37 cellular contexts compared by ENCODE assay signal in the genomic region with DNA sequence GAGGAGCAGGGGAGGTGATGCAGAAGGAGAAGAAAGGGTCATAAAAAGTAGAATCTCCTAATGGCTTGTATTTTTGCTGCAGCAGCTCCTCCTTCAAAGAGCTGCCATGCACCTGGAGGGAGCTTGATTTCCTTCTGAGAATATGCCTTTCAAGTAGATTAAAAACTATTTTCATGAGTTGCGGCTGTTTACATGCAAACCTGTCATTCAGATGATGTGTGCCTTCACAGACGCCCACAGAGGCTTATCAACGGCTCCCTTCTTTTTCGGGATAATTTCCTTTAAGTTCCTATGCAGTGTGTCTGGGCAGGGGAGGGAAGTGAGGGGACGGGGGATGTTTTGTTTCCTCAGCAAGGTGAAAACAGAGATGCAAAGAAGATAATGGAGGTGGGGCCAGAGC. TPM values are rescaled to one million over a fixed set of nuclear protein-coding genes. Genes with fewer than 3 reads are reported as not detected.
"Had no signal": no experiment of that assay in that cellular context is flagged by ENCODE, and none has a peak within 500 bp of the region (broad histone marks: within the 10 kb centered on the region; RNA-seq: fewer than 3 reads in every experiment).

No MANE protein-coding gene starts in this region.

- H3K9me3 ChIP-seq: adrenal gland, ascending aorta, body of pancreas, breast epithelium had no signal

- H3K27ac ChIP-seq: adrenal gland, ascending aorta, body of pancreas, brain microvascular endothelial cell, breast epithelium, cardiac muscle cell had no signal

- H3K36me3 Mint-ChIP-seq: activated naive CD4-positive, alpha-beta T cell treated with anti-CD3 and anti-CD28 coated beads, Interleukin-2, amount 10 ng/mL, durations not matched to agents 7 days and 5 days; activated naive CD4-positive, alpha-beta T cell treated with anti-CD3 and anti-CD28 coated beads, Interleukin-2, amount 50 U/mL, for 24 hours; activated naive CD4-positive, alpha-beta T cell treated with anti-CD3 and anti-CD28 coated beads, Interleukin-2, amount 50 U/mL, for 72 hours; activated naive CD8-positive, alpha-beta T cell; activated naive CD8-positive, alpha-beta T cell treated with anti-CD3 and anti-CD28 coated beads for 36 hours; activated naive CD8-positive, alpha-beta T cell treated with anti-CD3 and anti-CD28 coated beads, Interleukin-2, amount 10 ng/mL, durations not matched to agents 7 days and 5 days; brain had no signal

- H3K9me3 Mint-ChIP-seq: activated naive CD4-positive, alpha-beta T cell treated with anti-CD3 and anti-CD28 coated beads for 36 hours; activated naive CD4-positive, alpha-beta T cell treated with anti-CD3 and anti-CD28 coated beads, Interleukin-2, amount 10 ng/mL, durations not matched to agents 7 days and 5 days; activated naive CD4-positive, alpha-beta T cell treated with anti-CD3 and anti-CD28 coated beads, Interleukin-2, amount 50 U/mL, for 24 hours; activated naive CD4-positive, alpha-beta T cell treated with anti-CD3 and anti-CD28 coated beads, Interleukin-2, amount 50 U/mL, for 72 hours; activated naive CD8-positive, alpha-beta T cell treated with anti-CD3 and anti-CD28 coated beads for 36 hours; activated naive CD8-positive, alpha-beta T cell treated with anti-CD3 and anti-CD28 coated beads, Interleukin-2, amount 10 ng/mL, durations not matched to agents 7 days and 5 days; activated naive CD8-positive, alpha-beta T cell treated with anti-CD3 and anti-CD28 coated beads, Interleukin-2, amount 50 U/mL, for 24 hours; activated T-cell treated with anti-CD3 and anti-CD28 coated beads, Interleukin-2, amount 50 U/mL, for 4 hours; activated T-cell treated with anti-CD3 and anti-CD28 coated beads, Interleukin-2, amount 50 U/mL, for 72 hours; activated T-helper 1 cell treated with anti-CD3 and anti-CD28 coated beads, Interleukin-12 subunit alpha, Interleukin-12 subunit beta, Interleukin-2, Interleukin-4 antibody, amounts not matched to agents 30 ng/mL and 10 ng/mL and 1 ng/mL, durations not matched to agents 14 hours and 24 hours and 36 hours; activated T-helper 17 cell treated with anti-CD3 and anti-CD28 coated beads, Interleukin-2, amount 50 U/mL, for 72 hours; activated T-helper 2 cell treated with anti-CD3 and anti-CD28 coated beads, Interferon-gamma antibody, Interleukin-2, Interleukin-4, amounts not matched to agents 10 μg/mL and 5 μg/mL and 100 μg/mL, durations not matched to agents 14 hours and 24 hours and 36 hours; brain; central memory CD8-positive, alpha-beta T cell had no signal

- H3K27me3 ChIP-seq: adrenal gland, ascending aorta, body of pancreas, brain microvascular endothelial cell, cardiac muscle cell had no signal

- H3K4me1 Mint-ChIP-seq: activated naive CD4-positive, alpha-beta T cell treated with anti-CD3 and anti-CD28 coated beads, Interleukin-2, amount 10 ng/mL, durations not matched to agents 7 days and 5 days; activated naive CD4-positive, alpha-beta T cell treated with anti-CD3 and anti-CD28 coated beads, Interleukin-2, amount 50 U/mL, for 24 hours; activated naive CD8-positive, alpha-beta T cell treated with anti-CD3 and anti-CD28 coated beads for 36 hours; activated naive CD8-positive, alpha-beta T cell treated with anti-CD3 and anti-CD28 coated beads, Interleukin-2, amount 10 ng/mL, durations not matched to agents 7 days and 5 days; activated naive CD8-positive, alpha-beta T cell treated with anti-CD3 and anti-CD28 coated beads, Interleukin-2, amount 50 U/mL, for 24 hours; activated T-helper 17 cell treated with anti-CD3 and anti-CD28 coated beads, Interleukin-2, amount 50 U/mL, for 72 hours; central memory CD8-positive, alpha-beta T cell had no signal

- H3K36me3 ChIP-seq: adrenal gland, ascending aorta, brain microvascular endothelial cell, breast epithelium, cardiac muscle cell had no signal

- H3K4me3 ChIP-seq: adrenal gland, ascending aorta, body of pancreas, breast epithelium, cardiac muscle cell had no signal

- H3K27ac Mint-ChIP-seq: activated naive CD4-positive, alpha-beta T cell treated with anti-CD3 and anti-CD28 coated beads for 36 hours; activated naive CD4-positive, alpha-beta T cell treated with anti-CD3 and anti-CD28 coated beads, Interleukin-2, amount 10 ng/mL, durations not matched to agents 7 days and 5 days; activated naive CD4-positive, alpha-beta T cell treated with anti-CD3 and anti-CD28 coated beads, Interleukin-2, amount 50 U/mL, for 24 hours; activated naive CD4-positive, alpha-beta T cell treated with anti-CD3 and anti-CD28 coated beads, Interleukin-2, amount 50 U/mL, for 72 hours; activated naive CD8-positive, alpha-beta T cell; activated naive CD8-positive, alpha-beta T cell treated with anti-CD3 and anti-CD28 coated beads for 36 hours; activated naive CD8-positive, alpha-beta T cell treated with anti-CD3 and anti-CD28 coated beads, Interleukin-2, amount 10 ng/mL, durations not matched to agents 7 days and 5 days; activated naive CD8-positive, alpha-beta T cell treated with anti-CD3 and anti-CD28 coated beads, Interleukin-2, amount 50 U/mL, for 24 hours; activated T-cell treated with anti-CD3 and anti-CD28 coated beads, Interleukin-2, amount 50 U/mL, for 72 hours; activated T-helper 1 cell treated with anti-CD3 and anti-CD28 coated beads, Interleukin-12 subunit alpha, Interleukin-12 subunit beta, Interleukin-2, Interleukin-4 antibody, amounts not matched to agents 30 ng/mL and 10 ng/mL and 1 ng/mL, durations not matched to agents 14 hours and 24 hours and 36 hours; activated T-helper 17 cell treated with anti-CD3 and anti-CD28 coated beads, Interleukin-2, amount 50 U/mL, for 72 hours; activated T-helper 2 cell treated with anti-CD3 and anti-CD28 coated beads, Interferon-gamma antibody, Interleukin-2, Interleukin-4, amounts not matched to agents 10 μg/mL and 5 μg/mL and 100 μg/mL, durations not matched to agents 14 hours and 24 hours and 36 hours; brain had no signal

- H3K4me3 Mint-ChIP-seq: activated naive CD4-positive, alpha-beta T cell treated with anti-CD3 and anti-CD28 coated beads for 36 hours; activated naive CD4-positive, alpha-beta T cell treated with anti-CD3 and anti-CD28 coated beads, Interleukin-2, amount 10 ng/mL, durations not matched to agents 7 days and 5 days; activated naive CD4-positive, alpha-beta T cell treated with anti-CD3 and anti-CD28 coated beads, Interleukin-2, amount 50 U/mL, for 24 hours; activated naive CD8-positive, alpha-beta T cell; activated naive CD8-positive, alpha-beta T cell treated with anti-CD3 and anti-CD28 coated beads for 36 hours; activated naive CD8-positive, alpha-beta T cell treated with anti-CD3 and anti-CD28 coated beads, Interleukin-2, amount 10 ng/mL, durations not matched to agents 7 days and 5 days; activated naive CD8-positive, alpha-beta T cell treated with anti-CD3 and anti-CD28 coated beads, Interleukin-2, amount 50 U/mL, for 24 hours; activated T-cell treated with anti-CD3 and anti-CD28 coated beads, Interleukin-2, amount 50 U/mL, for 4 hours; activated T-cell treated with anti-CD3 and anti-CD28 coated beads, Interleukin-2, amount 50 U/mL, for 72 hours; activated T-helper 1 cell treated with anti-CD3 and anti-CD28 coated beads, Interleukin-12 subunit alpha, Interleukin-12 subunit beta, Interleukin-2, Interleukin-4 antibody, amounts not matched to agents 30 ng/mL and 10 ng/mL and 1 ng/mL, durations not matched to agents 14 hours and 24 hours and 36 hours; activated T-helper 17 cell treated with anti-CD3 and anti-CD28 coated beads, Interleukin-2, amount 50 U/mL, for 72 hours; brain; central memory CD8-positive, alpha-beta T cell had no signal

- ATAC-seq: activated naive CD4-positive, alpha-beta T cell treated with anti-CD3 and anti-CD28 coated beads, Interleukin-2, amount 50 U/mL, for 72 hours; activated naive CD8-positive, alpha-beta T cell treated with anti-CD3 and anti-CD28 coated beads, Interleukin-2, amount 50 U/mL, for 24 hours; activated T-cell treated with anti-CD3 and anti-CD28 coated beads, Interleukin-2, amount 50 U/mL, for 4 hours; activated T-cell treated with anti-CD3 and anti-CD28 coated beads, Interleukin-2, amount 50 U/mL, for 72 hours; activated T-helper 17 cell treated with anti-CD3 and anti-CD28 coated beads, Interleukin-2, amount 50 U/mL, for 72 hours; body of pancreas had no signal

- DNase-seq: activated effector memory CD4-positive, alpha-beta T cell treated with anti-CD3 and anti-CD28 coated beads, Interleukin-2, amount 50 U/mL, for 16 hours; activated effector memory CD4-positive, alpha-beta T cell treated with Interleukin-2 at 50 U/mL for 16 hours; activated gamma-delta T cell; activated gamma-delta T cell treated with Interleukin-2 at 50 U/mL for 16 hours; activated naive CD4-positive, alpha-beta T cell; activated naive CD4-positive, alpha-beta T cell treated with anti-CD3 and anti-CD28 coated beads for 36 hours; activated naive CD4-positive, alpha-beta T cell treated with anti-CD3 and anti-CD28 coated beads, Interleukin-2, amount 10 ng/mL, durations not matched to agents 7 days and 5 days; activated naive CD4-positive, alpha-beta T cell treated with anti-CD3 and anti-CD28 coated beads, Interleukin-2, amount 50 U/mL, for 16 hours; activated naive CD4-positive, alpha-beta T cell treated with Interleukin-2 at 50 U/mL for 16 hours; activated naive CD8-positive, alpha-beta T cell treated with anti-CD3 and anti-CD28 coated beads for 36 hours; activated naive CD8-positive, alpha-beta T cell treated with anti-CD3 and anti-CD28 coated beads, Interleukin-2, amount 10 ng/mL, durations not matched to agents 7 days and 5 days; activated naive CD8-positive, alpha-beta T cell treated with anti-CD3 and anti-CD28 coated beads, Interleukin-2, amount 50 U/mL, for 24 hours; activated T-cell treated with anti-CD3 and anti-CD28 coated beads, Interleukin-2, amount 50 U/mL, for 4 hours; activated T-cell treated with anti-CD3 and anti-CD28 coated beads, Interleukin-2, amount 50 U/mL, for 48 hours; activated T-cell treated with anti-CD3 and anti-CD28 coated beads, Interleukin-2, amount 50 U/mL, for 72 hours; adrenal gland; amniotic stem cell; anterior cingulate cortex; aorta; body of pancreas; brain microvascular endothelial cell; central memory CD4-positive, alpha-beta T cell; cerebellar nuclear complex had no signal

- H3K27me3 Mint-ChIP-seq: activated naive CD4-positive, alpha-beta T cell treated with anti-CD3 and anti-CD28 coated beads, Interleukin-2, amount 50 U/mL, for 24 hours; activated naive CD8-positive, alpha-beta T cell had no signal

- H3K4me1 ChIP-seq: adrenal gland, body of pancreas, breast epithelium had no signal

RNA-seq across cellular contexts. Expression of a gene that starts 38.8 kb away (rescaled TPM):
- total RNA-seq: activated naive CD4-positive, alpha-beta T cell treated with anti-CD3 and anti-CD28 coated beads for 36 hours; activated naive CD4-positive, alpha-beta T cell treated with anti-CD3 and anti-CD28 coated beads, Interleukin-2, amount 50 U/mL, for 72 hours; activated naive CD8-positive, alpha-beta T cell treated with anti-CD3 and anti-CD28 coated beads for 36 hours; activated naive CD8-positive, alpha-beta T cell treated with anti-CD3 and anti-CD28 coated beads, Interleukin-2, amount 10 ng/mL, durations not matched to agents 7 days and 5 days; activated T-cell treated with anti-CD3 and anti-CD28 coated beads, Interleukin-2, amount 50 U/mL, for 4 hours; activated T-cell treated with anti-CD3 and anti-CD28 coated beads, Interleukin-2, amount 50 U/mL, for 72 hours; activated T-helper 1 cell treated with anti-CD3 and anti-CD28 coated beads, Interleukin-12 subunit alpha, Interleukin-12 subunit beta, Interleukin-2, Interleukin-4 antibody, amounts not matched to agents 30 ng/mL and 10 ng/mL and 1 ng/mL, durations not matched to agents 14 hours and 24 hours and 36 hours; activated T-helper 17 cell treated with anti-CD3 and anti-CD28 coated beads, Interleukin-2, amount 50 U/mL, for 72 hours; ascending aorta; astrocyte; bronchial epithelial cell; chondrocyte had no signal
- polyA plus RNA-seq: cardiac muscle cell had no signal
